Comparison of ENCODE assay signal across 9 cellular contexts in the genomic region with DNA sequence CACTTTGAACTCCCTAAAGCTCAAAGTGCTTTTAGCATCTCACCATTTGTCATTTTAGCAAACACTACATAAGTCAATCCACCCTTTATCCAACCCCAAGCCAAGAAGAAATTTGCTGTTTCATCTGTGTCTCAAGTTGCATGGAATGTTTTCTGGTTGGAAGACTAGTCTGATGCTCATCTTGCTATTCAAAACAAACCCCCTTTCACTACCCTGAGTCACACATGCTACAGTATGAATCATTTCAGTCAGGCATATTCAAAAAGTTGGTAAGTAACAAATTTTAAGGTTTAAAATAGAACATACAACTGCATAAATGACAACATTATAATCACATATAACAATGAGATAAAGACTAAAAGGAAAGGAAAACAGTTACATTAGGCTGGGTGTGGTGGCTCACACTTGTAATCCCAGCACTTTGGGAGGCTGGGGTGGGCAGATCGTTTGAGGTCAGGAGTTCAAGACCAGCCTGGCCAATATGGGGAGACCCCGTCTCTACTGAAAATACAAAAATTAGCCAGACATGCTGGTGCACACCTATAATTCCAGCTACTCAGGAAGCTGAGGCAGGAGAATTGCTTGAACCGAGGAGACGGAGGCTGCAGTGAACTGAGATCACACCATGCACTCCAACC. TPM values are rescaled to one million over a fixed set of nuclear protein-coding genes. Genes with fewer than 3 reads are reported as not detected.
A peak's percentile ranks its signal among the peaks of the same experiment; 100 is the strongest.
DNase-seq lines count a peak whose midpoint lies in the region; ATAC-seq, FAIRE-seq and TF ChIP-seq lines count a peak whose summit lies in the region.
"Had no signal": no experiment of that assay in that cellular context is flagged by ENCODE, and none has a peak within 500 bp of the region (broad histone marks: within the 10 kb centered on the region; RNA-seq: fewer than 3 reads in every experiment).

No MANE protein-coding gene starts in this region.

- ATAC-seq in HG02840 (IDR thresholded peaks at IDR 0.05; ENCODE audit: low FRiP score, unreplicated experiment), result no peak

- no peak overlapping the region for H3K4me3 ChIP-seq in choroid plexus epithelial cell (ENCODE audit: low read depth, low read length)

- DNase-seq in GM04503 (ENCODE audit: low read depth) (peak; percentile 95), RCC 7860 (ENCODE audit: low spot score) (peak; percentile 91), choroid plexus epithelial cell (ENCODE audit: low read depth) (peak; percentile 98), renal cortical epithelial cell (ENCODE audit: low read depth) (peak; percentile 90), cortex of kidney (lab: John Stamatoyannopoulos, UW) (no peak), cerebellar cortex (ENCODE audit: low spot score) (no peak)
- DNase-seq: KG1 had no signal

- peak; percentile 94 for FAIRE-seq in RCC 7860 (lab: Jason Lieb, UNC)
- FAIRE-seq: endometrium had no signal

- TF ChIP-seq CTCF in choroid plexus epithelial cell (conservative IDR thresholded peaks at IDR 0.05; ENCODE audit: low read depth, low read length), result no peak

RNA-seq across cellular contexts. Expression of gene DSTYK, which starts 38.7 kb away (rescaled TPM):
- total RNA-seq in renal cortical epithelial cell, result 14.6 and 23.1 TPM in 2 replicates

RNA-seq across cellular contexts. Expression of gene RBBP5, which starts 51.1 kb away (rescaled TPM):
- total RNA-seq in renal cortical epithelial cell, result 30.2 and 33.1 TPM in 2 replicates

RNA-seq across cellular contexts. Expression of gene TMCC2, which starts 54.9 kb away (rescaled TPM):
- total RNA-seq in renal cortical epithelial cell, result 4.4 and 4.7 TPM in 2 replicates

Comparison
In these comparisons a context has a peak if more than half of its experiments do, and no peak if none do; other contexts are left out.
1. DNase-seq: peak in GM04503 (single experiment), RCC 7860 (single experiment), choroid plexus epithelial cell (single experiment) and renal cortical epithelial cell (single experiment); none in cortex of kidney (single experiment) and cerebellar cortex (single experiment).